ENCODE assay signal across 16 cellular contexts in genomic region chr1:218079379-218079778, GRCh38.
A peak's percentile ranks its signal among the peaks of the same experiment; 100 is the strongest.
DNase-seq lines count a peak whose midpoint lies in the region; ATAC-seq, FAIRE-seq and TF ChIP-seq lines count a peak whose summit lies in the region.
"Had no signal": no experiment of that assay in that cellular context is flagged by ENCODE, and none has a peak within 500 bp of the region (broad histone marks: within the 10 kb centered on the region; RNA-seq: fewer than 3 reads in every experiment).

No MANE protein-coding gene starts in this region.

- intact Hi-C loops in HepG2 (cut with micrococcal nuclease; ENCODE audit: unreplicated experiment) (no loop called here), right lobe of liver (cut with DNase I) (no loop called here), thyroid gland (cut with DNase I) (no loop called here)

- BruUV-seq in HepG2 (replicated peaks; lab: Mats Ljungman, UMichigan): no TSS peak

- H3K4me1 ChIP-seq in HepG2 (ENCODE audit: insufficient read depth, low read length): no peaks in the 10 kb centered on the region
- H3K4me1 ChIP-seq in right lobe of liver: no peaks in the 10 kb centered on the region
- peaks cover 12% of the 10 kb centered on the region for H3K4me1 ChIP-seq in neuron (ENCODE audit: insufficient read depth, low read length)
- H3K4me1 ChIP-seq in thyroid gland: no peaks in the 10 kb centered on the region
- H3K4me1 ChIP-seq: SJCRH30 had no signal

- H2AFZ ChIP-seq in HepG2 (ENCODE audit: low read length): no peak overlapping the region
- H2AFZ ChIP-seq in neuron (ENCODE audit: low read depth, low read length): peak overlapping the region; percentile 22

- TF ChIP-seq CTCF in HepG2 (CRISPR knock-in tag; IDR thresholded peaks at IDR 0.05) (no peak), right lobe of liver (IDR thresholded peaks at IDR 0.05) (no peak), thyroid gland (IDR thresholded peaks at IDR 0.05) (no peak)

- H3K9me3 ChIP-seq in HepG2 (ENCODE audit: low read length): no peaks in the 10 kb centered on the region
- H3K9me3 ChIP-seq in right lobe of liver: no peaks in the 10 kb centered on the region
- H3K9me3 ChIP-seq in neuron (ENCODE audit: low read length): no peaks in the 10 kb centered on the region
- H3K9me3 ChIP-seq in thyroid gland: no peaks in the 10 kb centered on the region
- H3K9me3 ChIP-seq: SJCRH30 had no signal

- H4K20me1 ChIP-seq in HepG2 (ENCODE audit: insufficient read depth, low read length): no peaks in the 10 kb centered on the region

- DNase-seq in HepG2 (ENCODE audit: low spot score) (no peak), right lobe of liver (no peak), NCI-H1436 treated with DMSO at 0.1 percent for 48 hours (lab: John Stamatoyannopoulos, UW) (peak; percentile 11), NCI-H748 treated with DMSO at 0.1 percent for 48 hours (lab: John Stamatoyannopoulos, UW) (peak; percentile 53), thyroid gland (no peak)
- DNase-seq: CD4-positive, CD25-positive, alpha-beta regulatory T cell; NCI-H1092; NCI-H2029 treated with DMSO at 0.1 percent for 48 hours; NCI-H510A; NK-92 treated with Interleukin-12 subunit alpha and Interleukin-12 subunit beta, amount 100 ng/mL, for 24 hours; RPMI8226; SJCRH30; T-helper 2 cell had no signal

- FAIRE-seq in HepG2 (lab: Jason Lieb, UNC): no peak

- H3K36me3 ChIP-seq in HepG2 (replicated peaks in 1 of 2; ENCODE audit: control insufficient read depth in 1 of 2, insufficient read depth in 2 of 2, low read length in 2 of 2) (no peaks in the 10 kb centered on the region), right lobe of liver (no peaks in the 10 kb centered on the region), neuron (ENCODE audit: insufficient read depth, low read length) (no peaks in the 10 kb centered on the region), thyroid gland (no peaks in the 10 kb centered on the region)
- H3K36me3 ChIP-seq: SJCRH30 had no signal

- POLR2A ChIA-PET in HepG2 (lab: Yijun Ruan, JAX): no interaction called here

- H3K27me3 ChIP-seq in HepG2 (ENCODE audit: control insufficient read depth in 1 of 2, insufficient read depth in 2 of 2, low read length in 2 of 2) (no peaks in the 10 kb centered on the region; a peak in 1 of 5 replicates), right lobe of liver (no peaks in the 10 kb centered on the region), neuron (ENCODE audit: insufficient read depth, low read length) (no peaks in the 10 kb centered on the region), thyroid gland (no peaks in the 10 kb centered on the region)

- no peaks in the 10 kb centered on the region for H3K79me2 ChIP-seq in HepG2 (ENCODE audit: insufficient read depth, low read length)

- no peak for TF ChIP-seq RAD21 in HepG2 (CRISPR knock-in tag; IDR thresholded peaks at IDR 0.05)

- H3K27ac ChIP-seq in HepG2 (ENCODE audit: extremely low read length, insufficient read depth, low read length) (no peak overlapping the region), right lobe of liver (no peak overlapping the region), thyroid gland (no peak overlapping the region)
- H3K27ac ChIP-seq: SJCRH30 had no signal

- CTCF ChIA-PET in HepG2 (lab: Yijun Ruan, JAX; ENCODE audit: low intra/inter-chr PET ratio, low total read pairs): no interaction called here

- no peak for TF ChIP-seq EP300 in HepG2 (IDR thresholded peaks at IDR 0.05; ENCODE audit: low read depth in 2 of 2, low read length in 2 of 2)
- TF ChIP-seq EP300 in HepG2 (CRISPR knock-in tag; IDR thresholded peaks at IDR 0.05; ENCODE audit: borderline replicate concordance): no peak

- TF ChIP-seq POLR2A in HepG2 (IDR thresholded peaks at IDR 0.05; ENCODE audit: insufficient read depth in 1 of 2, low read depth in 2 of 2, low read length in 2 of 2) (no peak), right lobe of liver (IDR thresholded peaks at IDR 0.05) (no peak), thyroid gland (IDR thresholded peaks at IDR 0.05) (no peak)

- no peak overlapping the region for H3K9ac ChIP-seq in HepG2 (ENCODE audit: insufficient read depth, low read depth, low read length)

- 0% methylated on average over 3 of the region's 3 CpGs for WGBS in HepG2 (ENCODE audit: low lambda C conversion rate)
- WGBS in right lobe of liver (ENCODE audit: insufficient coverage, low coverage, low lambda C conversion rate, missing lambda C conversion rate): 33% methylated on average over 3 of the region's 3 CpGs
- WGBS in thyroid gland, 2 donors: 54 to 59% methylated on average over 3 of the region's 3 CpGs

- in situ Hi-C loops in HepG2 (cut with HindIII; ENCODE audit: extremely low pct_ligation_motif_present, low pct_unique_long_range_greater_than_20kb): no loop called here

- no peak overlapping the region for H3K4me2 ChIP-seq in HepG2 (ENCODE audit: low read depth, low read length)

- H3K4me3 ChIP-seq in HepG2 (replicated peaks in 1 of 3; ENCODE audit: insufficient read depth in 1 of 3, low read depth in 2 of 3, low read length in 3 of 3) (no peak overlapping the region), right lobe of liver (no peak overlapping the region), neuron (ENCODE audit: low read length) (no peak overlapping the region), thyroid gland (replicated peaks in 1 of 3) (no peak overlapping the region)
- H3K4me3 ChIP-seq: SJCRH30 had no signal

- no peak for ATAC-seq in HepG2
- ATAC-seq in right lobe of liver: no peak
- ATAC-seq in GM21447 (IDR thresholded peaks at IDR 0.05; ENCODE audit: unreplicated experiment): no peak
- no peak for ATAC-seq in HG03039 (IDR thresholded peaks at IDR 0.05; ENCODE audit: unreplicated experiment)

TF ChIP-seq in HepG2, 621 proteins besides CTCF, POLR2A, EP300 and RAD21:
- TF ChIP-seq MAFK (conservative IDR thresholded peaks at IDR 0.05 in 1 of 2, IDR thresholded peaks at IDR 0.05 in 1 of 2; ENCODE audit: low read length in 2 of 2): peak; percentile 23 to 65; a peak in 2 of 4 replicates
- TF ChIP-seq PREB (CRISPR knock-in tag; IDR thresholded peaks at IDR 0.05): no peak
- no peak for TF ChIP-seq SPEN (CRISPR knock-in tag; IDR thresholded peaks at IDR 0.05; ENCODE audit: low read depth)

Comparison
In these comparisons a context has a peak if more than half of its experiments do, and no peak if none do; other contexts are left out.
1. DNase-seq: peak in NCI-H1436 treated with DMSO at 0.1 percent for 48 hours (single experiment) and NCI-H748 treated with DMSO at 0.1 percent for 48 hours (single experiment); none in HepG2 (single experiment), right lobe of liver (0 of 3) and thyroid gland (0 of 2).